ENCODE assay signal across 20 cellular contexts in the genomic region with DNA sequence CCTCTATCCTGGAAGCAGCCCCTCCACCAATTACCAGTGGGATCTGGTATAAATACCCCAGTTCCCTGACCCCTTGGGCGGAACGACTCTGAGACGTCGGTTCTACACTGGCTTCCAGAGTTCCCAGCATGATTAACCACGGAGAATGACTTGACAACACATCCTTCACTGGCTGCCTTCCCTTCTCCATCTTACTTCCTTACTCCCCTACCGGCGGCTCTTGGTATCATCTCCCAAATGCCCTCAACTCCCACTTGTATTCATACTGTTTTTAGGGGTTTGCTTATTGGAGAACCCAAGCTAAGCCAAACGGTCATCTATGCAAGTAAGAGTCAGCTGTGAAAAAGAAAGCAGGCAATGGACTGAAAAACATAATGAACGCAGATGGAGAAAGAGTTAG. TPM values are rescaled to one million over a fixed set of nuclear protein-coding genes. Genes with fewer than 3 reads are reported as not detected.
DNase-seq lines count a peak whose midpoint lies in the region; ATAC-seq and TF ChIP-seq lines count a peak whose summit lies in the region.
"Had no signal": no experiment of that assay in that cellular context is flagged by ENCODE, and none has a peak within 500 bp of the region (broad histone marks: within the 10 kb centered on the region; RNA-seq: fewer than 3 reads in every experiment).

No MANE protein-coding gene starts in this region.

- H3K9me3 ChIP-seq in lower lobe of right lung = no peaks in the 10 kb centered on the region
- H3K9me3 ChIP-seq: A549, SJCRH30 had no signal

- no peaks in the 10 kb centered on the region for H3K27me3 ChIP-seq in lower lobe of right lung (ENCODE audit: low read depth)
- H3K27me3 ChIP-seq: SJCRH30 had no signal

- intact Hi-C loops in lower lobe of right lung (cut with DNase I) = no loop called here

- in situ Hi-C loops in astrocyte of the cerebellum (cut with HindIII; ENCODE audit: low sequenced_read_pairs) = no loop called here

- TF ChIP-seq CTCF in GM12874 (IDR thresholded peaks at IDR 0.05; ENCODE audit: insufficient read depth, low read depth, low read length) (0 out of 2 replicates have a peak, but pooled peaks have one; percentile 16), astrocyte of the cerebellum (IDR thresholded peaks at IDR 0.05; ENCODE audit: low read depth, low read length, missing control alignments) (peak; percentile 23), epithelial cell of esophagus (IDR thresholded peaks at IDR 0.05; ENCODE audit: insufficient read depth, low read depth, low read length, missing control alignments) (peak; percentile 23), lower lobe of right lung (IDR thresholded peaks at IDR 0.05) (no peak)

- H3K4me3 ChIP-seq in astrocyte of the cerebellum (ENCODE audit: low read depth, low read length) (no peak overlapping the region), epithelial cell of esophagus (ENCODE audit: low read length) (no peak overlapping the region), lower lobe of right lung (no peak overlapping the region)
- H3K4me3 ChIP-seq: A549, PC-9, SJCRH30 had no signal

- DNase-seq in astrocyte of the cerebellum (ENCODE audit: low read depth) = no peak
- no peak for DNase-seq in epithelial cell of esophagus (ENCODE audit: low read depth)
- peak; percentile 1 for DNase-seq in lower lobe of right lung
- DNase-seq in HPDE6-E6E7 (ENCODE audit: extremely low spot score) = no peak
- DNase-seq in cortex of kidney (lab: John Stamatoyannopoulos, UW) = no peak
- no peak for DNase-seq in stimulated activated CD4-positive, alpha-beta T cell treated with anti-CD3 and anti-CD28 coated beads, Interleukin-2, amount 100 ng/mL, for 48 hours
- DNase-seq: COR-L47, DMS153, NCI-H1092, NCI-H2081 treated with DMSO at 0.1 percent for 48 hours, NCI-H510A, NCI-H774, PC-9, SJCRH30 had no signal

- ATAC-seq in lower lobe of right lung (no peak), HG03280 (IDR thresholded peaks at IDR 0.05; ENCODE audit: unreplicated experiment) (no peak)
- ATAC-seq: A549, HepG2 had no signal

- no peaks in the 10 kb centered on the region for H3K4me1 ChIP-seq in lower lobe of right lung
- H3K4me1 ChIP-seq: A549, SJCRH30 had no signal

- no peak overlapping the region for H3K27ac ChIP-seq in lower lobe of right lung
- H3K27ac ChIP-seq: A549, C4-2B, KMS-11, PC-9, SJCRH30 had no signal

- no peaks in the 10 kb centered on the region for H3K36me3 ChIP-seq in lower lobe of right lung
- H3K36me3 ChIP-seq: SJCRH30 had no signal

RNA-seq across cellular contexts. Expression of gene APOL3, which starts 56.1 kb away (rescaled TPM):
- 77.0 TPM for total RNA-seq in lower lobe of right lung
- total RNA-seq: SJCRH30 had no signal
